In genomic region chr3:5240740-5241139, GRCh38 we compare ENCODE assay signal across 29 cellular contexts.
"Had no signal": no experiment of that assay in that cellular context is flagged by ENCODE, and none has a peak within 500 bp of the region (broad histone marks: within the 10 kb centered on the region; RNA-seq: fewer than 3 reads in every experiment).

No MANE protein-coding gene starts in this region.

- H3K27ac ChIP-seq: stomach, suprapubic skin, testis, thoracic aorta, thyroid gland, tibial artery, tibial nerve, transverse colon, upper lobe of left lung, upper lobe of right lung, uterus, vagina had no signal

- H3K4me3 ChIP-seq: stomach, suprapubic skin, testis, thoracic aorta, thyroid gland, tibial artery, tibial nerve, transverse colon, upper lobe of left lung, upper lobe of right lung, uterus, vagina had no signal

- H3K27ac Mint-ChIP-seq: stimulated activated effector memory CD8-positive, alpha-beta T cell treated with anti-CD3 and anti-CD28 coated beads, Interleukin-12 subunit alpha, Interleukin-12 subunit beta, amount 100 ng/mL, for 72 hours; stimulated activated memory B cell treated with anti-CD40 and anti-IgM and Interleukin-4, amounts not matched to agents 10 μg/mL and 1 μg/mL and 100 μg/mL, for 72 hours; stimulated activated naive B cell treated with anti-CD40 and anti-IgM and Interleukin-4, amounts not matched to agents 10 μg/mL and 1 μg/mL and 100 μg/mL, for 72 hours; stimulated activated naive CD8-positive, alpha-beta T cell treated with anti-CD3 and anti-CD28 coated beads, Interleukin-15, amount 100 ng/mL, for 72 hours; stimulated activated naive CD8-positive, alpha-beta T cell treated with anti-CD3 and anti-CD28 coated beads, Interleukin-15, Interleukin-2, amounts not matched to agents 100 ng/mL and 50 ng/mL, for 24 hours; type B pancreatic cell had no signal

- H3K9me3 Mint-ChIP-seq: stimulated activated effector memory CD8-positive, alpha-beta T cell treated with anti-CD3 and anti-CD28 coated beads, Interleukin-12 subunit alpha, Interleukin-12 subunit beta, amount 100 ng/mL, for 72 hours; type B pancreatic cell had no signal

- H3K36me3 Mint-ChIP-seq: stimulated activated effector memory CD8-positive, alpha-beta T cell treated with anti-CD3 and anti-CD28 coated beads, Interleukin-12 subunit alpha, Interleukin-12 subunit beta, amount 100 ng/mL, for 72 hours; type B pancreatic cell had no signal

- ATAC-seq: stimulated activated memory B cell treated with anti-CD40 and anti-IgM and Interleukin-4, amounts not matched to agents 10 μg/mL and 1 μg/mL and 100 μg/mL, for 72 hours; stimulated activated naive B cell treated with anti-CD40 and anti-IgM and Interleukin-4, amounts not matched to agents 10 μg/mL and 1 μg/mL and 100 μg/mL, for 72 hours; stimulated activated naive CD8-positive, alpha-beta T cell treated with anti-CD3 and anti-CD28 coated beads, Interleukin-15, amount 100 ng/mL, for 72 hours; stimulated activated naive CD8-positive, alpha-beta T cell treated with anti-CD3 and anti-CD28 coated beads, Interleukin-15, Interleukin-2, amounts not matched to agents 100 U/mL and 50 U/mL, for 24 hours; upper lobe of right lung had no signal

- H3K36me3 ChIP-seq: stomach, suprapubic skin, thoracic aorta, thyroid gland, tibial artery, tibial nerve, transverse colon, upper lobe of left lung, upper lobe of right lung, uterus, vagina had no signal

- H3K4me3 Mint-ChIP-seq: stimulated activated effector memory CD8-positive, alpha-beta T cell treated with anti-CD3 and anti-CD28 coated beads, Interleukin-12 subunit alpha, Interleukin-12 subunit beta, amount 100 ng/mL, for 72 hours; stimulated activated memory B cell treated with anti-CD40 and anti-IgM and Interleukin-4, amounts not matched to agents 10 μg/mL and 1 μg/mL and 100 μg/mL, for 72 hours; stimulated activated naive B cell treated with anti-CD40 and anti-IgM and Interleukin-4, amounts not matched to agents 10 μg/mL and 1 μg/mL and 100 μg/mL, for 72 hours; stimulated activated naive CD8-positive, alpha-beta T cell treated with anti-CD3 and anti-CD28 coated beads, Interleukin-15, amount 100 ng/mL, for 72 hours; stimulated activated naive CD8-positive, alpha-beta T cell treated with anti-CD3 and anti-CD28 coated beads, Interleukin-15, Interleukin-2, amounts not matched to agents 100 ng/mL and 50 ng/mL, for 24 hours; type B pancreatic cell had no signal

- H3K9me3 ChIP-seq: suprapubic skin, testis, thoracic aorta, thyroid gland, tibial artery, upper lobe of left lung, upper lobe of right lung, uterus, vagina had no signal

- FAIRE-seq: urothelium cell line had no signal

- DNase-seq: stimulated activated CD4-positive, alpha-beta T cell treated with anti-CD3 and anti-CD28 coated beads, Interleukin-2, amount 100 ng/mL, for 48 hours; stimulated activated CD4-positive, alpha-beta T cell treated with anti-CD3 and anti-CD28 coated beads, Interleukin-4, amount 100 ng/mL, for 1 hour; stimulated activated CD4-positive, alpha-beta T cell treated with anti-CD3 and anti-CD28 coated beads, Interleukin-4, amount 100 ng/mL, for 24 hours; stimulated activated CD4-positive, alpha-beta T cell treated with anti-CD3 and anti-CD28 coated beads, Interleukin-4, amount 100 ng/mL, for 4 hours; stimulated activated CD8-positive, alpha-beta memory T cell treated with anti-CD3 and anti-CD28 coated beads, Interleukin-4, amount 100 ng/mL, for 48 hours; stimulated activated naive B cell treated with anti-CD40 and anti-IgM and Interleukin-4, amounts not matched to agents 10 μg/mL and 1 μg/mL and 100 μg/mL, for 72 hours; stimulated activated naive CD4-positive, alpha-beta T cell; stimulated activated naive CD4-positive, alpha-beta T cell treated with Interleukin-2 at 50 U/mL for 16 hours; stimulated activated naive CD8-positive, alpha-beta T cell treated with anti-CD3 and anti-CD28 coated beads, Interleukin-15, amount 100 ng/mL, for 72 hours; stimulated activated naive CD8-positive, alpha-beta T cell treated with anti-CD3 and anti-CD28 coated beads, Interleukin-15, Interleukin-2, amounts not matched to agents 100 U/mL and 50 U/mL, for 24 hours; stomach; substantia nigra; testis; thyroid gland; tibial artery; transverse colon; trophoblast cell; upper lobe of left lung; upper lobe of right lung; uterus had no signal

- H3K27me3 Mint-ChIP-seq: stimulated activated memory B cell treated with anti-CD40 and anti-IgM and Interleukin-4, amounts not matched to agents 10 μg/mL and 1 μg/mL and 100 μg/mL, for 72 hours; stimulated activated naive B cell treated with anti-CD40 and anti-IgM and Interleukin-4, amounts not matched to agents 10 μg/mL and 1 μg/mL and 100 μg/mL, for 72 hours; stimulated activated naive CD8-positive, alpha-beta T cell treated with anti-CD3 and anti-CD28 coated beads, Interleukin-15, amount 100 ng/mL, for 72 hours; stimulated activated naive CD8-positive, alpha-beta T cell treated with anti-CD3 and anti-CD28 coated beads, Interleukin-15, Interleukin-2, amounts not matched to agents 100 ng/mL and 50 ng/mL, for 24 hours had no signal

- H3K4me1 ChIP-seq: stomach, suprapubic skin, testis, thyroid gland, tibial artery, tibial nerve, transverse colon, upper lobe of left lung, upper lobe of right lung, uterus, vagina had no signal

- H3K27me3 ChIP-seq: stomach, suprapubic skin, testis, thyroid gland, tibial artery, tibial nerve, transverse colon, upper lobe of left lung, upper lobe of right lung, uterus, vagina had no signal
